In genomic region chr11:126918556-126918955, GRCh38 we compare ENCODE assay signal across 24 cellular contexts.
A peak's percentile ranks its signal among the peaks of the same experiment; 100 is the strongest.
DNase-seq lines count a peak whose midpoint lies in the region; ATAC-seq, FAIRE-seq and TF ChIP-seq lines count a peak whose summit lies in the region.
"Had no signal": no experiment of that assay in that cellular context is flagged by ENCODE, and none has a peak within 500 bp of the region (broad histone marks: within the 10 kb centered on the region; RNA-seq: fewer than 3 reads in every experiment).

No MANE protein-coding gene starts in this region.

- TF ChIP-seq CTCF in foreskin keratinocyte (conservative IDR thresholded peaks at IDR 0.05) (no peak), transverse colon (IDR thresholded peaks at IDR 0.05) (no peak)

- H3K4me1 ChIP-seq in SJSA1 (replicated peaks) (peaks cover 15% of the 10 kb centered on the region), foreskin keratinocyte (peaks cover 5% of the 10 kb centered on the region), transverse colon (no peaks in the 10 kb centered on the region)
- H3K4me1 ChIP-seq: ascending aorta, lower lobe of right lung, psoas muscle, SJCRH30, testis, vagina had no signal

- intact Hi-C loops in transverse colon (cut with DNase I; ENCODE audit: low total_unique reads) = no loop called here

- in situ Hi-C loops in ACHN (cut with HindIII; ENCODE audit: low pct_ligation_motif_present, low pct_unique_long_range_greater_than_20kb, low sequenced_read_pairs) (no loop called here), transverse colon (cut with MboI; ENCODE audit: low pct_ligation_motif_present in 1 of 4, low pct_unique_long_range_greater_than_20kb in 1 of 4, low sequenced_read_pairs in 3 of 4) (no loop called here)

- TF ChIP-seq EP300 in transverse colon (IDR thresholded peaks at IDR 0.05; ENCODE audit: low read depth) = no peak

- H3K36me3 ChIP-seq in SJSA1 (no peaks in the 10 kb centered on the region), transverse colon (no peaks in the 10 kb centered on the region)
- H3K36me3 ChIP-seq: ascending aorta, lower lobe of right lung, SJCRH30, vagina had no signal

- peak; percentile 11 for FAIRE-seq in GM19239 (lab: Jason Lieb, UNC)
- FAIRE-seq: GM12878 had no signal

- H3K4me3 ChIP-seq in SJSA1 (no peak overlapping the region), transverse colon (no peak overlapping the region)
- H3K4me3 ChIP-seq: ascending aorta, GM12878, GM23338, lower lobe of right lung, psoas muscle, SJCRH30, skin epidermis, testis, vagina had no signal

- TF ChIP-seq POLR2A in transverse colon (IDR thresholded peaks at IDR 0.05) = no peak

- H3K9me3 ChIP-seq in SJSA1 (replicated peaks) = no peaks in the 10 kb centered on the region
- H3K9me3 ChIP-seq in transverse colon = no peaks in the 10 kb centered on the region
- H3K9me3 ChIP-seq: ascending aorta, lower lobe of right lung, psoas muscle, SJCRH30, testis, vagina had no signal

- H3K27me3 ChIP-seq in SJSA1 (replicated peaks) (no peaks in the 10 kb centered on the region), foreskin keratinocyte (no peaks in the 10 kb centered on the region), transverse colon (no peaks in the 10 kb centered on the region)
- H3K27me3 ChIP-seq: ascending aorta, SJCRH30, testis, vagina had no signal

- ATAC-seq in foreskin keratinocyte (no peak), HG02852 (IDR thresholded peaks at IDR 0.05; ENCODE audit: unreplicated experiment) (no peak), HG02798 (IDR thresholded peaks at IDR 0.05; ENCODE audit: poor library complexity, unreplicated experiment) (no peak)
- ATAC-seq: GM23338, lower lobe of right lung, Panc1, psoas muscle had no signal

- 77 to 80% methylated on average over 1 of the region's 1 CpG for WGBS in transverse colon (ENCODE audit: low coverage in 1 of 2), 2 donors

- peak; percentile 41 for DNase-seq in ACHN
- DNase-seq in GM19239 (ENCODE audit: insufficient read length, low spot score) = no peak
- DNase-seq in SJSA1 (ENCODE audit: low read depth in 1 of 2, low spot score in 2 of 2) = peak in 1 of 2 experiments; percentile 2
- DNase-seq in foreskin keratinocyte = no peak
- DNase-seq in transverse colon = no peak
- DNase-seq in dedifferentiated amniotic fluid mesenchymal stem cell (ENCODE audit: extremely low spot score) = no peak
- DNase-seq: activated CD4-positive, alpha-beta T cell treated with anti-CD3 and anti-CD28 coated beads, Interleukin-2, amount 10 ng/mL, durations not matched to agents 7 days and 5 days; activated CD8-positive, alpha-beta memory T cell treated with anti-CD3 and anti-CD28 coated beads, Interleukin-2, amount 10 ng/mL, durations not matched to agents 7 days and 5 days; activated naive CD4-positive, alpha-beta T cell treated with anti-CD3 and anti-CD28 coated beads, Interleukin-2, amount 50 U/mL, for 16 hours; CD4-positive, CD25-positive, alpha-beta regulatory T cell; lower lobe of right lung; NCI-H2227 treated with DMSO at 0.1 percent for 48 hours; psoas muscle; SJCRH30; stimulated activated naive CD4-positive, alpha-beta T cell; testis had no signal

- H3K27ac ChIP-seq in SJSA1 = peak overlapping the region; percentile 94
- H3K27ac ChIP-seq in foreskin keratinocyte = peak overlapping the region; percentile 96
- H3K27ac ChIP-seq in transverse colon = no peak overlapping the region
- H3K27ac ChIP-seq: ascending aorta, lower lobe of right lung, psoas muscle, SJCRH30, skin epidermis, testis, vagina had no signal

Comparison
In these comparisons a context has a peak if more than half of its experiments do, and no peak if none do; other contexts are left out.
1. H3K27ac ChIP-seq: peak in SJSA1 (single experiment) and foreskin keratinocyte (single experiment); none in transverse colon (0 of 4).